Comparison of ENCODE assay signal across 22 cellular contexts in the genomic region with DNA sequence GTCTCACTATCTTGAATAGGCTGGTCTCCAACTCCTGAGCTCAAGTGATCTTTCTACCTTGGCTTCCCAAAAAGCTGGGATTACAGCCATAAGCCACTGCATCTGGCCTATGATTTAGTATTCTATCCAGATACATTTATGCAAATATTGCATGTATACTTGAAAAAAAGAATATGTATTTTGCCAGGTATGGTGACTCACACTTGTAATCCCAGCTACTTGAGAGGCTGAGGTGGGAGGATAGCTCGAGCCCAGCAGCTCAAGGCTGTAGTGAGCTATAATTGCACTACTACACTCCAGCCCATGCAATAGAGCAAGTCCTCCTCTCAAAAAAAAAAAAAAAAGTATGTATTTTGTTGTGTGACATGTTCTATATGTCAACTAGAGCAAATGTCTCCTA. TPM values are rescaled to one million over a fixed set of nuclear protein-coding genes. Genes with fewer than 3 reads are reported as not detected.
DNase-seq lines count a peak whose midpoint lies in the region; ATAC-seq, FAIRE-seq and TF ChIP-seq lines count a peak whose summit lies in the region.
"Had no signal": no experiment of that assay in that cellular context is flagged by ENCODE, and none has a peak within 500 bp of the region (broad histone marks: within the 10 kb centered on the region; RNA-seq: fewer than 3 reads in every experiment).

No MANE protein-coding gene starts in this region.

- FAIRE-seq in bronchial epithelial cell (lab: Jason Lieb, UNC) = no peak
- no peak for FAIRE-seq in urothelium cell line (lab: Jason Lieb, UNC)
- FAIRE-seq: A549, G401.6, GM12891, GM19239 had no signal

- H3K27ac ChIP-seq in foreskin keratinocyte (no peak overlapping the region), A673 (ENCODE audit: low read depth, low read length, poor library complexity, severe bottlenecking) (no peak overlapping the region)
- H3K27ac ChIP-seq: 22Rv1, A549, BLaER1 had no signal

- DNase-seq in DMS53 (lab: John Stamatoyannopoulos, UW) = peak; percentile 45
- DNase-seq in DMS53 treated with DMSO at 0.1 percent for 48 hours (lab: John Stamatoyannopoulos, UW; ENCODE audit: unreplicated experiment) = no peak
- peak; percentile 51 for DNase-seq in bronchial epithelial cell (ENCODE audit: low read depth)
- DNase-seq in foreskin keratinocyte = peak in 1 of 2 donors; percentile 4
- no peak for DNase-seq in A673 (ENCODE audit: low spot score)
- no peak for DNase-seq in urothelium cell line (ENCODE audit: low spot score)
- DNase-seq: ACHN; BE2C; C1 segment of cervical spinal cord; CD4-positive, alpha-beta memory T cell; CD4-positive, CD25-positive, alpha-beta regulatory T cell; CD8-positive, alpha-beta memory T cell; COR-L47; DMS79 treated with DMSO at 0.1 percent for 48 hours; GF-D8 had no signal

- TF ChIP-seq CTCF in bronchial epithelial cell (IDR thresholded peaks at IDR 0.05; ENCODE audit: insufficient read depth, low read length, severe bottlenecking) = no peak
- no peak for TF ChIP-seq CTCF in foreskin keratinocyte (conservative IDR thresholded peaks at IDR 0.05)
- TF ChIP-seq CTCF in A673 (conservative IDR thresholded peaks at IDR 0.05; ENCODE audit: low read depth, low read length) = no peak

- H3K27me3 ChIP-seq in bronchial epithelial cell (ENCODE audit: control insufficient read depth, insufficient read depth, low read length) (no peaks in the 10 kb centered on the region), foreskin keratinocyte (no peaks in the 10 kb centered on the region), A673 (replicated peaks; ENCODE audit: insufficient read depth, low read depth, low read length, poor library complexity) (no peaks in the 10 kb centered on the region)
- H3K27me3 ChIP-seq: BE2C, BLaER1 had no signal

- H3K4me3 ChIP-seq in bronchial epithelial cell (ENCODE audit: low read depth, low read length) = no peak overlapping the region
- H3K4me3 ChIP-seq in A673 (ENCODE audit: low read depth, low read length, poor library complexity, severe bottlenecking) = no peak overlapping the region
- H3K4me3 ChIP-seq: A549, BLaER1 had no signal

- intact Hi-C loops in A673 (cut with micrococcal nuclease; ENCODE audit: unreplicated experiment) = no loop called here

- peaks cover 5% of the 10 kb centered on the region for H3K9me3 ChIP-seq in A673 (ENCODE audit: low read depth, low read length, poor library complexity, severe bottlenecking)
- H3K9me3 ChIP-seq: A549, BE2C had no signal

- POLR2A ChIA-PET in A673 (lab: Charles Lee; ENCODE audit: low non-redundant PET) = no interaction called here

- CTCF ChIA-PET in A673 (lab: Charles Lee) = no interaction called here

- no peaks in the 10 kb centered on the region for H3K4me1 ChIP-seq in foreskin keratinocyte
- H3K4me1 ChIP-seq in A673 (ENCODE audit: insufficient read depth, low read length, poor library complexity, severe bottlenecking) = no peaks in the 10 kb centered on the region
- H3K4me1 ChIP-seq: A549, BE2C, BLaER1 had no signal

- peak; percentile 43 for ATAC-seq in foreskin keratinocyte
- ATAC-seq: A549 had no signal

- H3K36me3 ChIP-seq in bronchial epithelial cell (ENCODE audit: control insufficient read depth, insufficient read depth, low read length) (no peaks in the 10 kb centered on the region), A673 (ENCODE audit: insufficient read depth, low read length, poor library complexity, severe bottlenecking) (no peaks in the 10 kb centered on the region)
- H3K36me3 ChIP-seq: BE2C had no signal

- BruUV-seq in A673 (replicated peaks; lab: Mats Ljungman, UMichigan) = no TSS peak

RNA-seq across cellular contexts. Expression of a gene that starts 54.4 kb away (rescaled TPM):
- 2.6 and 2.8 TPM in 2 replicates for total RNA-seq in bronchial epithelial cell
- 1.0 and 1.5 TPM in 2 replicates for total RNA-seq in foreskin keratinocyte
- 0.37 and 0.76 TPM in 2 replicates for polyA plus RNA-seq in foreskin keratinocyte
- 18.2 and 33.3 TPM in 2 replicates for total RNA-seq in A673 (2021)
- total RNA-seq: A172 had no signal

Comparison
In these comparisons a context has a peak if more than half of its experiments do, and no peak if none do; other contexts are left out.
1. DNase-seq: peak in DMS53 (single experiment) and bronchial epithelial cell (single experiment); none in DMS53 treated with DMSO at 0.1 percent for 48 hours (single experiment), A673 (single experiment) and urothelium cell line (single experiment).